Comparison of ENCODE assay signal across 8 cellular contexts in the genomic region with DNA sequence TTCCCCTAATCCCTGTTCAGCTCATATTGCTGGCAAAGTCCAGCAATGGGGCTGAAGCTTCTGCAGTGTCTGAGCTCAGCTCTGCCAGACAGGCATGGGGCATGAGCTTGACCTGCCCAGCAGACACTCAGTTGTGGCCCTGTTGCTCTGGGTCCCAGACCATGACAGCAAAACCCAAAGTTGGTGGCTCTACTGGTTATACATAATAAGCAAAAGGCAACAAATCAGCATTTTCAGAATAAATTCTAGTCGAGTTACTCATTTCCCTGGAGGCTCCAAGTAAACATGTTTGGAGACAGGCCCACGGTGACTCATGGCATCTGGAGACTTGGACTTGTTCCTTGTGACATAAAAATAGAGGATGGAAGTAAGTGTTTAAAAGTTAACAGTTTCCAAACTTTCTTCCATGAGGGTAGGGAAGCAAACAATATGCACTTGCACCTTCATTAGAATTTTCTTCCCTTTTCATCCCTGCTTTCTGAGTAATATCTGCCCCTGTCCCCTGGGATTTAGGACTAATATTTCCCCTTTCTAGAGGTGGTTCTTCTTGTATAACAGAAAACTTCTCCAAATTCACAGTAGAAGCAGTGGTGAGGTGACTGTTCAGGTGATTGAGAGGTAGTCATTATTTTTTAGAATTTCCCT.
A peak's percentile ranks its signal among the peaks of the same experiment; 100 is the strongest.
DNase-seq lines count a peak whose midpoint lies in the region; ATAC-seq and TF ChIP-seq lines count a peak whose summit lies in the region.

No MANE protein-coding gene starts in this region.

- peak; percentile 34 for DNase-seq in 8988T
- DNase-seq in NCI-H226: peak; percentile 72
- peak; percentile 93 for DNase-seq in epithelial cell of esophagus (ENCODE audit: low read depth)
- peak; percentile 53 for DNase-seq in middle frontal gyrus (ENCODE audit: extremely low spot score, low spot score)
- DNase-seq in GM20000 (ENCODE audit: low spot score): no peak
- DNase-seq in NCI-H146 treated with DMSO at 0.1 percent for 48 hours (lab: John Stamatoyannopoulos, UW; ENCODE audit: unreplicated experiment): no peak
- DNase-seq in activated CD8-positive, alpha-beta memory T cell treated with anti-CD3 and anti-CD28 coated beads, Interleukin-2, amount 50 U/mL, for 4 hours: no peak

- ATAC-seq in GM19023 (IDR thresholded peaks at IDR 0.05; ENCODE audit: unreplicated experiment): no peak

- TF ChIP-seq CTCF in epithelial cell of esophagus (IDR thresholded peaks at IDR 0.05; ENCODE audit: insufficient read depth, low read depth, low read length, missing control alignments) (no peak), GM20000 (IDR thresholded peaks at IDR 0.05; ENCODE audit: extremely low read depth, missing control alignments) (no peak)

- H3K4me3 ChIP-seq in epithelial cell of esophagus (ENCODE audit: low read length): no peak overlapping the region

Comparison
In these comparisons a context has a peak if more than half of its experiments do, and no peak if none do; other contexts are left out.
1. DNase-seq: peak in 8988T (single experiment), NCI-H226 (single experiment), epithelial cell of esophagus (single experiment) and middle frontal gyrus (single experiment); none in GM20000 (single experiment), NCI-H146 treated with DMSO at 0.1 percent for 48 hours (single experiment) and activated CD8-positive, alpha-beta memory T cell treated with anti-CD3 and anti-CD28 coated beads, Interleukin-2, amount 50 U/mL, for 4 hours (single experiment).